Comparison of ENCODE assay signal across 15 cellular contexts in genomic region chr20:8152183-8152582, GRCh38. TPM values are rescaled to one million over a fixed set of nuclear protein-coding genes. Genes with fewer than 3 reads are reported as not detected.
DNase-seq lines count a peak whose midpoint lies in the region; ATAC-seq and TF ChIP-seq lines count a peak whose summit lies in the region.
"Had no signal": no experiment of that assay in that cellular context is flagged by ENCODE, and none has a peak within 500 bp of the region (broad histone marks: within the 10 kb centered on the region; RNA-seq: fewer than 3 reads in every experiment).

No MANE protein-coding gene starts in this region.

- H3K4me1 ChIP-seq in fibroblast of lung (ENCODE audit: control insufficient read depth, extremely low read depth, insufficient read depth, low read length) (peaks cover 24% of the 10 kb centered on the region), gastrocnemius medialis (peaks cover 65 to 80% of the 10 kb centered on the region in 2 donors)

- H3K36me3 ChIP-seq in fibroblast of lung (ENCODE audit: control insufficient read depth, insufficient read depth, low read length) (no peaks in the 10 kb centered on the region), gastrocnemius medialis (no peaks in the 10 kb centered on the region)
- H3K36me3 ChIP-seq: transverse colon had no signal

- in situ Hi-C loops in gastrocnemius medialis (cut with MboI; ENCODE audit: low sequenced_read_pairs in 4 of 4): no loop called here

- peaks cover 67% of the 10 kb centered on the region for H3K4me1 Mint-ChIP-seq in mesothelial cell of epicardium

- no peaks in the 10 kb centered on the region for H3K79me2 ChIP-seq in fibroblast of lung (ENCODE audit: control insufficient read depth, insufficient read depth, low read length)

- H3K36me3 Mint-ChIP-seq in mesothelial cell of epicardium: no peaks in the 10 kb centered on the region

- peak; percentile 7 for DNase-seq in NCI-H1105 treated with DMSO at 0.1 percent for 48 hours (lab: John Stamatoyannopoulos, UW)
- DNase-seq in NCI-H1105 (lab: John Stamatoyannopoulos, UW): no peak
- peak; percentile 95 for DNase-seq in NCI-H446 treated with DMSO at 0.1 percent for 48 hours (lab: John Stamatoyannopoulos, UW)
- peak; percentile 60 to 82 for DNase-seq in fibroblast of lung (ENCODE audit: low read depth in 2 of 2)
- no peak for DNase-seq in gastrocnemius medialis
- no peak for DNase-seq in activated gamma-delta T cell (lab: John Stamatoyannopoulos, UW)
- no peak for DNase-seq in activated CD4-positive, alpha-beta T cell treated with anti-CD3 and anti-CD28 coated beads for 4 hours
- no peak for DNase-seq in mesothelial cell of epicardium (ENCODE audit: low spot score in 2 of 2, unreplicated experiment in 2 of 2)
- DNase-seq: ACHN; activated naive CD8-positive, alpha-beta T cell treated with anti-CD3 and anti-CD28 coated beads, Interleukin-2, amount 10 ng/mL, durations not matched to agents 7 days and 5 days; effector CD8-positive, alpha-beta T cell; NCI-H1694 treated with DMSO at 0.1 percent for 48 hours; PC-9; T-helper 9 cell; transverse colon had no signal

- no peak overlapping the region for H3K4me3 Mint-ChIP-seq in mesothelial cell of epicardium
- H3K4me3 Mint-ChIP-seq: activated naive CD8-positive, alpha-beta T cell treated with anti-CD3 and anti-CD28 coated beads, Interleukin-2, amount 10 ng/mL, durations not matched to agents 7 days and 5 days had no signal

- no peak for TF ChIP-seq POLR2A in gastrocnemius medialis (IDR thresholded peaks at IDR 0.05)

- no peak for ATAC-seq in gastrocnemius medialis

- H3K4me3 ChIP-seq in fibroblast of lung (replicated peaks in 1 of 4; ENCODE audit: control extremely low read depth in 1 of 4, insufficient read depth in 1 of 4, low read depth in 3 of 4, low read length in 4 of 4) (no peak overlapping the region), gastrocnemius medialis (no peak overlapping the region)
- H3K4me3 ChIP-seq: PC-9, transverse colon had no signal

- intact Hi-C loops in gastrocnemius medialis (cut with DNase I; ENCODE audit: low total_unique reads): no loop called here

- H3K9ac ChIP-seq in fibroblast of lung (ENCODE audit: insufficient read depth, low read length): no peak overlapping the region

- H3K4me2 ChIP-seq in fibroblast of lung (ENCODE audit: extremely low read depth, insufficient read depth, low read length): no peak overlapping the region
- H3K4me2 ChIP-seq: PC-9 had no signal

- H4K20me1 ChIP-seq in fibroblast of lung (ENCODE audit: control insufficient read depth, extremely low read depth, insufficient read depth, low read length): no peaks in the 10 kb centered on the region

- no peak overlapping the region for H3K27ac Mint-ChIP-seq in mesothelial cell of epicardium
- H3K27ac Mint-ChIP-seq: activated naive CD8-positive, alpha-beta T cell treated with anti-CD3 and anti-CD28 coated beads, Interleukin-2, amount 10 ng/mL, durations not matched to agents 7 days and 5 days had no signal

- H3K9me3 Mint-ChIP-seq in mesothelial cell of epicardium: no peaks in the 10 kb centered on the region

- H3K27me3 ChIP-seq in fibroblast of lung (ENCODE audit: control insufficient read depth, insufficient read depth, low read length): no peaks in the 10 kb centered on the region
- H3K27me3 ChIP-seq in gastrocnemius medialis: no peaks in the 10 kb centered on the region
- H3K27me3 ChIP-seq: transverse colon had no signal

- no peak for TF ChIP-seq CTCF in fibroblast of lung (conservative IDR thresholded peaks at IDR 0.05 in 1 of 2, IDR thresholded peaks at IDR 0.05 in 1 of 2; ENCODE audit: low read depth in 1 of 2, low read length in 2 of 2)
- TF ChIP-seq CTCF in gastrocnemius medialis (IDR thresholded peaks at IDR 0.05 in 4 of 5, conservative IDR thresholded peaks at IDR 0.05 in 1 of 5): no peak
- no peak for TF ChIP-seq CTCF in mesothelial cell of epicardium (IDR thresholded peaks at IDR 0.05; ENCODE audit: unreplicated experiment)

- H3K9me3 ChIP-seq in fibroblast of lung (ENCODE audit: control insufficient read depth, insufficient read depth, low read depth, low read length) (no peaks in the 10 kb centered on the region), gastrocnemius medialis (no peaks in the 10 kb centered on the region)
- H3K9me3 ChIP-seq: transverse colon had no signal

- H3K27me3 Mint-ChIP-seq in mesothelial cell of epicardium (ENCODE audit: low read depth): no peaks in the 10 kb centered on the region

- H2AFZ ChIP-seq in fibroblast of lung (ENCODE audit: low read length): no peak overlapping the region
- H2AFZ ChIP-seq: PC-9 had no signal

- H3K27ac ChIP-seq in fibroblast of lung (ENCODE audit: insufficient read depth, low read length) (no peak overlapping the region), gastrocnemius medialis (peak overlapping the region; percentile 53 to 85 (median 64))
- H3K27ac ChIP-seq: PC-9 had no signal

RNA-seq across cellular contexts. Expression of gene PLCB1, which starts 20.1 kb away (rescaled TPM):
- total RNA-seq in fibroblast of lung: 9.0 and 13.4 TPM in 2 replicates
- polyA plus RNA-seq in fibroblast of lung: 14.5 and 23.3 TPM in 2 replicates
- polyA plus RNA-seq in fibroblast of lung (2012): 10.3 and 14.3 TPM in 2 replicates
- 8.1 and 13.2 TPM in 2 replicates for polyA minus RNA-seq in fibroblast of lung (ENCODE audit: low replicate concordance)
- 10 to 100 TPM in 1 of 4 donors, 1 to 10 TPM in 3; 4.1 to 10.0 (median 7.6) TPM for total RNA-seq in gastrocnemius medialis
- total RNA-seq in mesothelial cell of epicardium: 35.4 to 41.5 TPM (median 35.4 TPM) in 3 replicates
- total RNA-seq: PC-9 had no signal

Comparison
In these comparisons a context has a peak if more than half of its experiments do, and no peak if none do; other contexts are left out.
1. DNase-seq: peak in NCI-H1105 treated with DMSO at 0.1 percent for 48 hours (single experiment), NCI-H446 treated with DMSO at 0.1 percent for 48 hours (single experiment) and fibroblast of lung (2 of 2); none in NCI-H1105 (single experiment), gastrocnemius medialis (0 of 2), activated gamma-delta T cell (single experiment), activated CD4-positive, alpha-beta T cell treated with anti-CD3 and anti-CD28 coated beads for 4 hours (0 of 2) and mesothelial cell of epicardium (0 of 2).